ENCODE assay signal across 22 cellular contexts in the genomic region with DNA sequence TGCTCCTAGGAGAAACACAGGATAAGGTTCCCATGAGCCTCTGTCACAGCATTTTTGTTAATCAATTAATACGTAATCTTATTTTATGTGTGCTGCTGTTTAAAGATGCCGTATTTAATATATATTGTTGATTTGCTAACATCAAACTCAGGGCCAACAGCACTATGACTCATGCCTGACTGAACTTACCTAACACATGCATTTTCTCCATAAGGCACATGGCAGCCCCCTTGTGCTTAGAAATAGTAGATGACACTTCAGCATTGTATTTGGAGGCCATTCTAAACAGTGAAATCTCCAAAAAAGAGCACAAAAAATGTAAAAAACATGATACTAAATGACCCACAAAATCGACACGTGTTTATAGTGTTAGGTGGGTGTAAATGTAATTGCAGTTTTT.
A peak's percentile ranks its signal among the peaks of the same experiment; 100 is the strongest.
DNase-seq lines count a peak whose midpoint lies in the region; ATAC-seq, FAIRE-seq and TF ChIP-seq lines count a peak whose summit lies in the region.
"Had no signal": no experiment of that assay in that cellular context is flagged by ENCODE, and none has a peak within 500 bp of the region (broad histone marks: within the 10 kb centered on the region; RNA-seq: fewer than 3 reads in every experiment).

No MANE protein-coding gene starts in this region.

- H3K9ac ChIP-seq in HepG2 (ENCODE audit: insufficient read depth, low read depth, low read length) (no peak overlapping the region), endodermal cell (ENCODE audit: extremely low read depth, low read length, poor library complexity, severe bottlenecking) (no peak overlapping the region)

- no peak overlapping the region for H3K4me2 ChIP-seq in HepG2 (ENCODE audit: low read depth, low read length)
- H3K4me2 ChIP-seq: A549 had no signal

- H3K4me1 Mint-ChIP-seq in endodermal cell, result peaks cover 39% of the 10 kb centered on the region
- H3K4me1 Mint-ChIP-seq: CD4-positive, alpha-beta memory T cell had no signal

- H3K4me3 Mint-ChIP-seq in endodermal cell, result no peak overlapping the region
- H3K4me3 Mint-ChIP-seq: CD4-positive, alpha-beta memory T cell had no signal

- intact Hi-C loops in HepG2 (cut with micrococcal nuclease; ENCODE audit: unreplicated experiment) (no loop called here), right lobe of liver (cut with DNase I) (no loop called here), heart right ventricle (cut with DNase I) (no loop called here)

- H3K9me3 Mint-ChIP-seq in endodermal cell, result peaks cover 3% of the 10 kb centered on the region

- no peak overlapping the region for H3K27ac Mint-ChIP-seq in endodermal cell
- H3K27ac Mint-ChIP-seq: CD4-positive, alpha-beta memory T cell had no signal

- no peaks in the 10 kb centered on the region for H3K79me2 ChIP-seq in HepG2 (ENCODE audit: insufficient read depth, low read length)

- TF ChIP-seq POLR2A in HepG2 (IDR thresholded peaks at IDR 0.05; ENCODE audit: insufficient read depth in 1 of 2, low read depth in 2 of 2, low read length in 2 of 2) (no peak), right lobe of liver (IDR thresholded peaks at IDR 0.05) (no peak)

- no peaks in the 10 kb centered on the region for H3K9me3 ChIP-seq in HepG2 (ENCODE audit: low read length)
- no peaks in the 10 kb centered on the region for H3K9me3 ChIP-seq in right lobe of liver
- H3K9me3 ChIP-seq in RWPE2 (ENCODE audit: severe bottlenecking), result no peaks in the 10 kb centered on the region
- peaks cover 8% of the 10 kb centered on the region for H3K9me3 ChIP-seq in endodermal cell (ENCODE audit: control insufficient read depth, low read length)
- H3K9me3 ChIP-seq in heart right ventricle, result no peaks in the 10 kb centered on the region
- H3K9me3 ChIP-seq: A549 had no signal

- H3K4me3 ChIP-seq in HepG2 (replicated peaks in 1 of 3; ENCODE audit: insufficient read depth in 1 of 3, low read depth in 2 of 3, low read length in 3 of 3) (no peak overlapping the region), right lobe of liver (no peak overlapping the region), RWPE2 (ENCODE audit: severe bottlenecking) (no peak overlapping the region), endodermal cell (ENCODE audit: low read length) (no peak overlapping the region), heart right ventricle (no peak overlapping the region)
- H3K4me3 ChIP-seq: A549 had no signal

- H3K27me3 ChIP-seq in HepG2 (ENCODE audit: control insufficient read depth in 1 of 2, insufficient read depth in 2 of 2, low read length in 2 of 2), result peaks cover 0 to 9% of the 10 kb centered on the region in 2 experiments; a peak in 1 of 5 replicates
- H3K27me3 ChIP-seq in right lobe of liver, result no peaks in the 10 kb centered on the region
- no peaks in the 10 kb centered on the region for H3K27me3 ChIP-seq in RWPE2 (ENCODE audit: insufficient read depth, poor library complexity, severe bottlenecking)
- peaks cover under 1% of the 10 kb centered on the region for H3K27me3 ChIP-seq in endodermal cell (ENCODE audit: control insufficient read depth, insufficient read depth, low read length, poor library complexity, severe bottlenecking)
- H3K27me3 ChIP-seq in heart right ventricle, result peaks cover 0 to 14% (median 7%) of the 10 kb centered on the region in 7 donors

- peaks cover 12% of the 10 kb centered on the region for H3K27me3 Mint-ChIP-seq in endodermal cell (ENCODE audit: insufficient read depth)

- H3K27ac ChIP-seq in HepG2 (ENCODE audit: extremely low read length, insufficient read depth, low read length) (no peak overlapping the region), right lobe of liver (no peak overlapping the region), RWPE2 (ENCODE audit: poor library complexity, severe bottlenecking) (no peak overlapping the region), endodermal cell (ENCODE audit: low read depth, low read length) (no peak overlapping the region), heart right ventricle (no peak overlapping the region)
- H3K27ac ChIP-seq: A549 had no signal

- TF ChIP-seq CTCF in HepG2 (CRISPR knock-in tag; IDR thresholded peaks at IDR 0.05) (peak; percentile 13; the same call in 1 of the 2 replicates), right lobe of liver (IDR thresholded peaks at IDR 0.05) (no peak), RWPE2 (IDR thresholded peaks at IDR 0.05; ENCODE audit: poor library complexity, severe bottlenecking) (peak; percentile 4), endodermal cell (conservative IDR thresholded peaks at IDR 0.05) (no peak), heart right ventricle (IDR thresholded peaks at IDR 0.05) (no peak)

- FAIRE-seq in HepG2 (lab: Jason Lieb, UNC), result no peak
- FAIRE-seq: A549, G401.6, GM12892 had no signal

- no peak for TF ChIP-seq EP300 in HepG2 (IDR thresholded peaks at IDR 0.05; ENCODE audit: low read depth in 2 of 2, low read length in 2 of 2)
- no peak for TF ChIP-seq EP300 in HepG2 (CRISPR knock-in tag; IDR thresholded peaks at IDR 0.05; ENCODE audit: borderline replicate concordance)

- ATAC-seq in HepG2 (no peak), right lobe of liver (no peak), RWPE2 (ENCODE audit: low read depth) (no peak), heart right ventricle (no peak), HG03045 (IDR thresholded peaks at IDR 0.05; ENCODE audit: unreplicated experiment) (no peak)
- ATAC-seq: A549 had no signal

- no peak overlapping the region for H2AFZ ChIP-seq in HepG2 (ENCODE audit: low read length)

- POLR2A ChIA-PET in HepG2 (lab: Yijun Ruan, JAX), result no interaction called here

- in situ Hi-C loops in HepG2 (cut with HindIII; ENCODE audit: extremely low pct_ligation_motif_present, low pct_unique_long_range_greater_than_20kb), result no loop called here

- H3K36me3 Mint-ChIP-seq in endodermal cell (ENCODE audit: low read depth), result no peaks in the 10 kb centered on the region
- H3K36me3 Mint-ChIP-seq: CD4-positive, alpha-beta memory T cell had no signal

- no peak for TF ChIP-seq RAD21 in HepG2 (CRISPR knock-in tag; IDR thresholded peaks at IDR 0.05)

- H3K36me3 ChIP-seq in HepG2 (replicated peaks in 1 of 2; ENCODE audit: control insufficient read depth in 1 of 2, insufficient read depth in 2 of 2, low read length in 2 of 2) (no peaks in the 10 kb centered on the region), right lobe of liver (no peaks in the 10 kb centered on the region), RWPE2 (ENCODE audit: low read depth) (no peaks in the 10 kb centered on the region), endodermal cell (ENCODE audit: control insufficient read depth, insufficient read depth, low read length) (no peaks in the 10 kb centered on the region), heart right ventricle (no peaks in the 10 kb centered on the region)

- no TSS peak for BruUV-seq in HepG2 (replicated peaks; lab: Mats Ljungman, UMichigan)

- DNase-seq in HepG2 (ENCODE audit: low spot score) (no peak), right lobe of liver (no peak), RWPE2 (ENCODE audit: low spot score) (no peak), endodermal cell (peak; percentile 1), heart right ventricle (no peak), SW480 (ENCODE audit: low spot score) (no peak)
- DNase-seq: 8988T; ACHN; AML-193; C1 segment of cervical spinal cord; Calu3; CD4-positive, alpha-beta memory T cell; COR-L47; DMS53; DMS79 treated with DMSO at 0.1 percent for 48 hours; GOT3; H7; HCEC 1CT had no signal

- WGBS in HepG2 (ENCODE audit: low lambda C conversion rate), result 37% methylated on average over 4 of the region's 4 CpGs
- 75% methylated on average over 4 of the region's 4 CpGs for WGBS in right lobe of liver (ENCODE audit: insufficient coverage, low coverage, low lambda C conversion rate, missing lambda C conversion rate)
- 100% methylated on average over 4 of the region's 4 CpGs; no CpG with 5 or more reads in 1 of the 2 experiments for WGBS in endodermal cell (ENCODE audit: insufficient coverage in 1 of 2, insufficient read length in 1 of 2), 2 experiments
- 95 to 98% methylated on average over 4 of the region's 4 CpGs for WGBS in heart right ventricle, 2 donors

- no peaks in the 10 kb centered on the region for H4K20me1 ChIP-seq in HepG2 (ENCODE audit: insufficient read depth, low read length)

- CTCF ChIA-PET in HepG2 (lab: Yijun Ruan, JAX; ENCODE audit: low intra/inter-chr PET ratio, low total read pairs), result no interaction called here

- H3K4me1 ChIP-seq in HepG2 (ENCODE audit: insufficient read depth, low read length), result no peaks in the 10 kb centered on the region
- no peaks in the 10 kb centered on the region for H3K4me1 ChIP-seq in right lobe of liver
- H3K4me1 ChIP-seq in RWPE2 (ENCODE audit: insufficient read depth, poor library complexity, severe bottlenecking), result no peaks in the 10 kb centered on the region
- peaks cover 5% of the 10 kb centered on the region for H3K4me1 ChIP-seq in endodermal cell (ENCODE audit: control insufficient read depth, insufficient read depth, low read length)
- no peaks in the 10 kb centered on the region for H3K4me1 ChIP-seq in heart right ventricle
- H3K4me1 ChIP-seq: A549 had no signal

TF ChIP-seq in HepG2, 621 proteins besides CTCF, POLR2A, EP300 and RAD21:
- TF ChIP-seq DPF2 (CRISPR knock-in tag; IDR thresholded peaks at IDR 0.05; ENCODE audit: borderline replicate concordance, low read depth) (no peak), IKZF5 (CRISPR knock-in tag; IDR thresholded peaks at IDR 0.05) (no peak), STAG1 (CRISPR knock-in tag; IDR thresholded peaks at IDR 0.05) (peak; percentile 23; the same call in 1 of the 2 replicates)
- TF ChIP-seq, protein P1, sequence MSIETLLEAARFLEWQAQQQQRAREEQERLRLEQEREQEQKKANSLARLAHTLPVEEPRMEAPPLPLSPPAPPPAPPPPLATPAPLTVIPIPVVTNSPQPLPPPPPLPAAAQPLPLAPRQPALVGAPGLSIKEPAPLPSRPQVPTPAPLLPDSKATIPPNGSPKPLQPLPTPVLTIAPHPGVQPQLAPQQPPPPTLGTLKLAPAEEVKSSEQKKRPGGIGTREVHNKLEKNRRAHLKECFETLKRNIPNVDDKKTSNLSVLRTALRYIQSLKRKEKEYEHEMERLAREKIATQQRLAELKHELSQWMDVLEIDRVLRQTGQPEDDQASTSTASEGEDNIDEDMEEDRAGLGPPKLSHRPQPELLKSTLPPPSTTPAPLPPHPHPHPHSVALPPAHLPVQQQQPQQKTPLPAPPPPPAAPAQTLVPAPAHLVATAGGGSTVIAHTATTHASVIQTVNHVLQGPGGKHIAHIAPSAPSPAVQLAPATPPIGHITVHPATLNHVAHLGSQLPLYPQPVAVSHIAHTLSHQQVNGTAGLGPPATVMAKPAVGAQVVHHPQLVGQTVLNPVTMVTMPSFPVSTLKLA (IDR thresholded peaks at IDR 0.05), result peak; percentile 63; the same call in 1 of the 2 replicates

Comparison
In these comparisons a context has a peak if more than half of its experiments do, and no peak if none do; other contexts are left out.
1. CTCF ChIP-seq: peak in HepG2 (single experiment) and RWPE2 (single experiment); none in right lobe of liver (0 of 4), endodermal cell (single experiment) and heart right ventricle (0 of 9).